30 cellular contexts compared by ENCODE assay signal in genomic region chr7:120460928-120461327, GRCh38.
A peak's percentile ranks its signal among the peaks of the same experiment; 100 is the strongest.
DNase-seq lines count a peak whose midpoint lies in the region; ATAC-seq, FAIRE-seq and TF ChIP-seq lines count a peak whose summit lies in the region.
"Had no signal": no experiment of that assay in that cellular context is flagged by ENCODE, and none has a peak within 500 bp of the region (broad histone marks: within the 10 kb centered on the region; RNA-seq: fewer than 3 reads in every experiment).

No MANE protein-coding gene starts in this region.

- H3K27me3 Mint-ChIP-seq in endothelial cell (ENCODE audit: unreplicated experiment) = peaks cover 1% of the 10 kb centered on the region
- H3K27me3 Mint-ChIP-seq: activated B cell treated with CpG ODN at 0.5 μM for 24 hours; activated naive CD8-positive, alpha-beta T cell treated with anti-CD3 and anti-CD28 coated beads, Interleukin-2, amount 10 ng/mL, durations not matched to agents 7 days and 5 days had no signal

- no peaks in the 10 kb centered on the region for H3K4me1 Mint-ChIP-seq in endothelial cell (ENCODE audit: unreplicated experiment)
- H3K4me1 Mint-ChIP-seq: activated B cell treated with CpG ODN at 0.5 μM for 24 hours; activated naive CD8-positive, alpha-beta T cell treated with anti-CD3 and anti-CD28 coated beads, Interleukin-2, amount 10 ng/mL, durations not matched to agents 7 days and 5 days; CD14-positive monocyte; stimulated activated effector memory CD8-positive, alpha-beta T cell treated with anti-CD3 and anti-CD28 coated beads, Interleukin-12 subunit alpha, Interleukin-12 subunit beta, amount 100 ng/mL, for 72 hours had no signal

- peaks cover 3% of the 10 kb centered on the region for H3K36me3 Mint-ChIP-seq in endothelial cell (ENCODE audit: low read depth, unreplicated experiment)
- H3K36me3 Mint-ChIP-seq: activated naive CD8-positive, alpha-beta T cell treated with anti-CD3 and anti-CD28 coated beads, Interleukin-2, amount 10 ng/mL, durations not matched to agents 7 days and 5 days; CD14-positive monocyte; stimulated activated effector memory CD8-positive, alpha-beta T cell treated with anti-CD3 and anti-CD28 coated beads, Interleukin-12 subunit alpha, Interleukin-12 subunit beta, amount 100 ng/mL, for 72 hours had no signal

- TF ChIP-seq CTCF in endothelial cell (IDR thresholded peaks at IDR 0.05; ENCODE audit: unreplicated experiment) (no peak), right atrium auricular region (IDR thresholded peaks at IDR 0.05) (no peak)

- no peak overlapping the region for H3K9ac ChIP-seq in HUES48 (ENCODE audit: low read depth, low read length)

- H3K27ac ChIP-seq in HUES48 (ENCODE audit: low read depth, low read length) (peak overlapping the region; percentile 36), right atrium auricular region (no peak overlapping the region)
- H3K27ac ChIP-seq: epithelial cell of prostate, hepatocyte, pancreas, SJCRH30, tibial nerve had no signal

- H3K9me3 Mint-ChIP-seq in endothelial cell (ENCODE audit: unreplicated experiment) = peaks cover 5% of the 10 kb centered on the region

- DNase-seq in NCI-H345 (lab: John Stamatoyannopoulos, UW) = peak; percentile 36
- no peak for DNase-seq in NCI-H345 treated with DMSO at 0.1 percent for 48 hours (lab: John Stamatoyannopoulos, UW; ENCODE audit: unreplicated experiment)
- DNase-seq in GM19239 (ENCODE audit: insufficient read length, low spot score) = no peak
- peak; percentile 35 for DNase-seq in iPS-NIHi11 (ENCODE audit: low spot score)
- no peak for DNase-seq in endothelial cell (ENCODE audit: low spot score)
- DNase-seq in right atrium auricular region (ENCODE audit: low spot score) = no peak
- DNase-seq: activated B cell treated with CpG ODN at 0.5 μM for 24 hours; activated CD4-positive, alpha-beta T cell treated with anti-CD3 and anti-CD28 coated beads, Interleukin-2, amount 50 U/mL, for 1 hour; activated gamma-delta T cell; activated naive CD8-positive, alpha-beta T cell treated with anti-CD3 and anti-CD28 coated beads, Interleukin-2, amount 10 ng/mL, durations not matched to agents 7 days and 5 days; activated T-cell treated with anti-CD3 and anti-CD28 coated beads, Interleukin-2, amount 50 U/mL, for 1 hour; aorta; DMS79; effector CD4-positive, alpha-beta T cell; KBM-7; NCI-H1092 treated with DMSO at 0.1 percent for 48 hours; NCI-H2029; NCI-H446; nephron progenitor cell; pancreas; SJCRH30 had no signal

- no peaks in the 10 kb centered on the region for H3K36me3 ChIP-seq in HUES48 (ENCODE audit: control insufficient read depth, insufficient read depth, low read length)
- no peaks in the 10 kb centered on the region for H3K36me3 ChIP-seq in right atrium auricular region
- H3K36me3 ChIP-seq: pancreas, SJCRH30, tibial nerve had no signal

- peaks cover 16% of the 10 kb centered on the region for H3K9me3 ChIP-seq in HUES48 (ENCODE audit: control insufficient read depth, insufficient read depth, low read length)
- H3K9me3 ChIP-seq in right atrium auricular region = peaks cover 0 to 7% of the 10 kb centered on the region in 2 donors
- H3K9me3 ChIP-seq: pancreas, SJCRH30 had no signal

- H3K4me1 ChIP-seq in HUES48 (ENCODE audit: control insufficient read depth, insufficient read depth, low read length) (peaks cover 29% of the 10 kb centered on the region), right atrium auricular region (no peaks in the 10 kb centered on the region)
- H3K4me1 ChIP-seq: pancreas, SJCRH30, tibial nerve had no signal

- FAIRE-seq in GM19239 (lab: Jason Lieb, UNC) = peak; percentile 55
- FAIRE-seq: A204.1, colon, pancreas had no signal

- ATAC-seq in GM21515 (IDR thresholded peaks at IDR 0.05; ENCODE audit: unreplicated experiment) = no peak
- ATAC-seq: pancreas; stimulated activated effector memory CD8-positive, alpha-beta T cell treated with anti-CD3 and anti-CD28 coated beads, Interleukin-12 subunit alpha, Interleukin-12 subunit beta, amount 100 ng/mL, for 72 hours had no signal

- H3K27me3 ChIP-seq in HUES48 (ENCODE audit: control insufficient read depth, insufficient read depth, low read length) (no peaks in the 10 kb centered on the region), right atrium auricular region (no peaks in the 10 kb centered on the region)
- H3K27me3 ChIP-seq: hepatocyte, pancreas, tibial nerve had no signal

- no peak overlapping the region for H3K4me3 Mint-ChIP-seq in endothelial cell (ENCODE audit: unreplicated experiment)
- H3K4me3 Mint-ChIP-seq: activated B cell treated with CpG ODN at 0.5 μM for 24 hours; activated naive CD8-positive, alpha-beta T cell treated with anti-CD3 and anti-CD28 coated beads, Interleukin-2, amount 10 ng/mL, durations not matched to agents 7 days and 5 days; CD14-positive monocyte; nephron progenitor cell; stimulated activated effector memory CD8-positive, alpha-beta T cell treated with anti-CD3 and anti-CD28 coated beads, Interleukin-12 subunit alpha, Interleukin-12 subunit beta, amount 100 ng/mL, for 72 hours had no signal

- H3K4me3 ChIP-seq in HUES48 (ENCODE audit: low read depth, low read length) = no peak overlapping the region
- H3K4me3 ChIP-seq in right atrium auricular region = no peak overlapping the region
- H3K4me3 ChIP-seq: hepatocyte, pancreas, SJCRH30, tibial nerve had no signal

- no peak overlapping the region for H3K27ac Mint-ChIP-seq in endothelial cell (ENCODE audit: unreplicated experiment)
- H3K27ac Mint-ChIP-seq: activated B cell treated with CpG ODN at 0.5 μM for 24 hours; activated naive CD8-positive, alpha-beta T cell treated with anti-CD3 and anti-CD28 coated beads, Interleukin-2, amount 10 ng/mL, durations not matched to agents 7 days and 5 days; CD14-positive monocyte; nephron progenitor cell; stimulated activated effector memory CD8-positive, alpha-beta T cell treated with anti-CD3 and anti-CD28 coated beads, Interleukin-12 subunit alpha, Interleukin-12 subunit beta, amount 100 ng/mL, for 72 hours had no signal

Comparison
In these comparisons a context has a peak if more than half of its experiments do, and no peak if none do; other contexts are left out.
1. DNase-seq: peak in NCI-H345 (single experiment) and iPS-NIHi11 (single experiment); none in NCI-H345 treated with DMSO at 0.1 percent for 48 hours (single experiment), GM19239 (single experiment), endothelial cell (single experiment) and right atrium auricular region (single experiment).